8 cellular contexts compared by ENCODE assay signal in genomic region chr6:73471686-73472290, GRCh38. TPM values are rescaled to one million over a fixed set of nuclear protein-coding genes. Genes with fewer than 3 reads are reported as not detected.
DNase-seq lines count a peak whose midpoint lies in the region; ATAC-seq and TF ChIP-seq lines count a peak whose summit lies in the region.

No MANE protein-coding gene starts in this region.

- peaks cover 25% of the 10 kb centered on the region for H3K4me1 ChIP-seq in OCI-LY3 (ENCODE audit: low read length)
- H3K4me1 ChIP-seq in tibial nerve: no peaks in the 10 kb centered on the region

- no peak for TF ChIP-seq POLR2A in tibial nerve (IDR thresholded peaks at IDR 0.05)

- H3K4me3 Mint-ChIP-seq in CD14-positive monocyte: peak overlapping the region; percentile 61 to 82

- peak overlapping the region; percentile 87 to 94 (median 90) for H3K27ac Mint-ChIP-seq in CD14-positive monocyte

- 82 to 86% methylated on average over 2 of the region's 2 CpGs for WGBS in tibial nerve, 2 donors

- peaks cover 0 to 2% (median 0%) of the 10 kb centered on the region in 7 donors for H3K9me3 Mint-ChIP-seq in CD14-positive monocyte

- H3K27me3 ChIP-seq in OCI-LY3 (ENCODE audit: low read depth, low read length): no peaks in the 10 kb centered on the region
- H3K27me3 ChIP-seq in tibial nerve: no peaks in the 10 kb centered on the region

- intact Hi-C loops in CD14-positive monocyte (cut with micrococcal nuclease): no loop called here
- intact Hi-C loops in left ventricle myocardium superior (cut with micrococcal nuclease): no loop called here

- H3K36me3 Mint-ChIP-seq in CD14-positive monocyte: peaks cover 31 to 75% of the 10 kb centered on the region in 2 donors

- no peak overlapping the region for H2AFZ ChIP-seq in OCI-LY3 (ENCODE audit: low read depth, low read length)

- H3K27me3 Mint-ChIP-seq in CD14-positive monocyte (ENCODE audit: low read depth in 3 of 3): peaks cover 0 to 2% (median 0%) of the 10 kb centered on the region in 3 donors

- H3K9ac ChIP-seq in OCI-LY3 (ENCODE audit: low read length): peak overlapping the region; percentile 34

- H3K9me3 ChIP-seq in OCI-LY3 (ENCODE audit: insufficient read depth, low read length): no peaks in the 10 kb centered on the region
- H3K9me3 ChIP-seq in tibial nerve: no peaks in the 10 kb centered on the region

- TF ChIP-seq CTCF in CD14-positive monocyte (IDR thresholded peaks at IDR 0.05) (no peak), OCI-LY3 (IDR thresholded peaks at IDR 0.05; ENCODE audit: low read depth, low read length) (no peak), tibial nerve (IDR thresholded peaks at IDR 0.05) (no peak)

- H3K27ac ChIP-seq in OCI-LY3 (ENCODE audit: low read length) (peak overlapping the region; percentile 93), tibial nerve (no peak overlapping the region)

- H3K4me2 ChIP-seq in OCI-LY3 (ENCODE audit: low read length): peak overlapping the region; percentile 75

- no peak for TF ChIP-seq EP300 in tibial nerve (IDR thresholded peaks at IDR 0.05)

- H3K79me2 ChIP-seq in OCI-LY3 (ENCODE audit: low read length): peaks cover 7% of the 10 kb centered on the region; the same call in 1 of the 2 replicates

- DNase-seq in CD14-positive monocyte (ENCODE audit: low spot score) (no peak), tibial nerve (ENCODE audit: low spot score in 2 of 2) (no peak), HT-29 (ENCODE audit: low spot score) (no peak), LoVo (ENCODE audit: low spot score) (no peak), left ventricle myocardium superior (no peak)

- H3K4me1 Mint-ChIP-seq in CD14-positive monocyte: peaks cover 23% of the 10 kb centered on the region

- H3K4me3 ChIP-seq in OCI-LY3 (ENCODE audit: low read length) (peak overlapping the region; percentile 48), tibial nerve (no peak overlapping the region)

- H3K36me3 ChIP-seq in OCI-LY3 (replicated peaks; ENCODE audit: low read depth, low read length): peaks cover 33% of the 10 kb centered on the region
- H3K36me3 ChIP-seq in tibial nerve: peaks cover 0 to 98% (median 33%) of the 10 kb centered on the region in 3 donors

- H4K20me1 ChIP-seq in OCI-LY3 (ENCODE audit: insufficient read depth, low read length): no peaks in the 10 kb centered on the region

- ATAC-seq in GM19025 (IDR thresholded peaks at IDR 0.05; ENCODE audit: low read depth, unreplicated experiment): peak; percentile 92
- peak; percentile 82 for ATAC-seq in HG02970 (IDR thresholded peaks at IDR 0.05; ENCODE audit: low FRiP score, unreplicated experiment)
- ATAC-seq in left ventricle myocardium superior: no peak

RNA-seq across cellular contexts. Expression of gene MTO1, which starts 10.3 kb away (rescaled TPM):
- polyA plus RNA-seq in CD14-positive monocyte: 10 to 100 TPM in 1 of 2 donors, 1 to 10 TPM in 1; 8.0 to 14.4 TPM
- total RNA-seq in tibial nerve: 10 to 100 TPM; 31.0 to 42.8 (median 37.9) TPM
- 17.0 and 18.7 TPM in 2 replicates for total RNA-seq in HT-29 (2014; rRNA removed; shearing (Covaris generic))
- total RNA-seq in left ventricle myocardium superior: 28.9 TPM

RNA-seq across cellular contexts. Expression of gene CGAS, which starts 19.7 kb away (rescaled TPM):
- 10 to 100 TPM in 1 of 2 donors, 1 to 10 TPM in 1; 6.7 to 13.9 TPM for polyA plus RNA-seq in CD14-positive monocyte
- 1 to 10 TPM; 5.9 to 9.8 (median 7.1) TPM for total RNA-seq in tibial nerve
- 20.0 and 21.4 TPM in 2 replicates for total RNA-seq in HT-29 (2014; rRNA removed; shearing (Covaris generic))
- 1.0 TPM for total RNA-seq in left ventricle myocardium superior

RNA-seq across cellular contexts. Expression of gene EEF1A1, which starts 49.0 kb away (rescaled TPM):
- polyA plus RNA-seq in CD14-positive monocyte: 1,000 to 10,000 TPM; 5,292 to 5,586 TPM
- total RNA-seq in tibial nerve (1,000 to 10,000 TPM; 7,087 to 8,344 (median 7,781) TPM), left ventricle myocardium superior (1,360 TPM)
- 7,514 and 7,960 TPM in 2 replicates for total RNA-seq in HT-29 (2014; rRNA removed; shearing (Covaris generic))
